7 cellular contexts compared by ENCODE assay signal in the genomic region with DNA sequence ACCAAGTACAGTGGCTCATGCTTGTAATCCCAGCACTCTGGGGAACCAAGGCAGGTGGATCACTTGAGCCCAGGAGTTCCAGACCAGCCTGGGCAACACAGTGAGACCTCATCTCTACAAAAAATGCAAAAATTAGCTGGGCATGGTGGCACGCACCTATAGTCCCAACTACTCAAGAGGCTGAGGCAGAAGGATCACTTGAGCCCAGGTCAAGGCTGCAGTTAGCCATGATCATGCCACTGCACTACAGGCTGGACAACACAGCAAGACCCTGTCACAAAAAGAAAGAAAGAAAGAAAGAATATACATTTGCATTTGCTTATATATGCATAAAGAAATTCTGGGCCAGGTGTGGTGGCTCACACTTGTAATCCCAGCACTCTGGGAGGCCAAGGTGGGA. TPM values are rescaled to one million over a fixed set of nuclear protein-coding genes. Genes with fewer than 3 reads are reported as not detected.
DNase-seq lines count a peak whose midpoint lies in the region; ATAC-seq and TF ChIP-seq lines count a peak whose summit lies in the region.
"Not testable (repeated sequence)": the region's sequence is repeated elsewhere in the genome, so short reads cannot be mapped to it uniquely, and the experiment has no call there.

No MANE protein-coding gene starts in this region.

- peak overlapping the region; percentile 52; the same call in 1 of the 2 replicates for H3K14ac ChIP-seq in IMR-90 (replicated peaks; ENCODE audit: low read depth, low read length)

- peak overlapping the region; percentile 36 for H3K27ac Mint-ChIP-seq in chondrocyte (ENCODE audit: unreplicated experiment)
- peak overlapping the region; percentile 68 for H3K27ac Mint-ChIP-seq in nephron progenitor cell
- H3K27ac Mint-ChIP-seq in type B pancreatic cell, result peak overlapping the region; percentile 46

- not testable (repeated sequence) for DNase-seq in IMR-90; chondrocyte (ENCODE audit: low spot score); cardiac muscle cell (ENCODE audit: low read depth in 1 of 2, low spot score in 1 of 2); nephron progenitor cell; type B pancreatic cell (ENCODE audit: extremely low spot score, unreplicated experiment)
- peak; percentile 13 for DNase-seq in activated CD8-positive, alpha-beta memory T cell treated with anti-CD3 and anti-CD28 coated beads for 24 hours
- DNase-seq in islet precursor cell, result peak; percentile 4

- H2AK5ac ChIP-seq in IMR-90 (ENCODE audit: low read depth, low read length), result peak overlapping the region; percentile 30; the same call in 1 of the 2 replicates

- H3K27ac ChIP-seq in IMR-90 (ENCODE audit: insufficient read depth, low read length), result not testable (repeated sequence)
- H3K27ac ChIP-seq in cardiac muscle cell, result peak overlapping the region; percentile 99

- POLR2A ChIA-PET in IMR-90 (lab: Charles Lee; ENCODE audit: unreplicated experiment), result not testable (repeated sequence)

- not testable (repeated sequence) for H4K8ac ChIP-seq in IMR-90 (ENCODE audit: low read depth in 2 of 2, low read length in 2 of 2)

- H3K56ac ChIP-seq in IMR-90 (ENCODE audit: extremely low read depth, insufficient read depth, low read length), result not testable (repeated sequence)

- not testable (repeated sequence) for H2BK15ac ChIP-seq in IMR-90 (ENCODE audit: low read depth, low read length)

- H4K91ac ChIP-seq in IMR-90 (ENCODE audit: insufficient read depth, low read depth, low read length), result 0 out of 2 replicates have a peak overlapping the region, but pooled peaks have one; percentile 27

- peak overlapping the region; percentile 70; the same call in 1 of the 2 replicates for H4K5ac ChIP-seq in IMR-90 (ENCODE audit: low read depth, low read length)

- TF ChIP-seq RAD21 in IMR-90 (IDR thresholded peaks at IDR 0.05; ENCODE audit: low read length), result not testable (repeated sequence)

- peak overlapping the region; percentile 37; the same call in 1 of the 2 replicates for H3K18ac ChIP-seq in IMR-90 (ENCODE audit: low read depth, low read length)

- H2AFZ ChIP-seq in IMR-90 (replicated peaks; ENCODE audit: low read length, poor library complexity), result not testable (repeated sequence)

- not testable (repeated sequence) for H3K27me3 ChIP-seq in IMR-90 (ENCODE audit: control insufficient read depth, insufficient read depth, low read length); cardiac muscle cell

- TF ChIP-seq POLR2A in IMR-90 (IDR thresholded peaks at IDR 0.05; ENCODE audit: low read depth, low read length), result not testable (repeated sequence)

- no CpG with 5 or more reads among the region's 1 CpG for WGBS in IMR-90 (ENCODE audit: extremely low coverage in 2 of 2, insufficient read length in 1 of 2), 2 experiments

- in situ Hi-C loops in IMR-90 (cut with MboI; ENCODE audit: low sequenced_read_pairs), result not testable (repeated sequence)

- CTCF ChIA-PET in IMR-90 (lab: Yijun Ruan, JAX), result not testable (repeated sequence)

- TF ChIP-seq CTCF in IMR-90 (conservative IDR thresholded peaks at IDR 0.05; ENCODE audit: low read depth, low read length); chondrocyte (IDR thresholded peaks at IDR 0.05); cardiac muscle cell (IDR thresholded peaks at IDR 0.05; ENCODE audit: low read depth, low read length); nephron progenitor cell (IDR thresholded peaks at IDR 0.05); type B pancreatic cell (conservative IDR thresholded peaks at IDR 0.05): not testable (repeated sequence)

- ATAC-seq in IMR-90 (ENCODE audit: low read depth), result not testable (repeated sequence)

- not testable (repeated sequence) for H3K9ac ChIP-seq in IMR-90 (ENCODE audit: low read depth, low read length)

- H2BK5ac ChIP-seq in IMR-90 (ENCODE audit: low read depth, low read length, poor library complexity, severe bottlenecking), result peak overlapping the region; percentile 46

- dilution Hi-C loops in IMR-90 (cut with HindIII; ENCODE audit: low sequenced_read_pairs, unreplicated experiment), result not testable (repeated sequence)

- H3K9me1 ChIP-seq in IMR-90 (ENCODE audit: insufficient read depth, low read length), result peaks cover 16% of the 10 kb centered on the region; the same call in 1 of the 2 replicates

- peak overlapping the region; percentile 61; the same call in 1 of the 2 replicates for H2BK120ac ChIP-seq in IMR-90 (ENCODE audit: low read depth, low read length)

- not testable (repeated sequence) for H3K4me3 Mint-ChIP-seq in chondrocyte (ENCODE audit: unreplicated experiment); nephron progenitor cell; type B pancreatic cell

- H3K4me1 Mint-ChIP-seq in chondrocyte (ENCODE audit: low read depth), result peaks cover 27% of the 10 kb centered on the region
- H3K4me1 Mint-ChIP-seq in nephron progenitor cell, result peaks cover 64% of the 10 kb centered on the region
- H3K4me1 Mint-ChIP-seq in type B pancreatic cell (ENCODE audit: unreplicated experiment), result peaks cover 32% of the 10 kb centered on the region

- H3K4me2 ChIP-seq in IMR-90 (ENCODE audit: low read depth, low read length), result not testable (repeated sequence)

- peak overlapping the region; percentile 52; the same call in 1 of the 2 replicates for H3K4ac ChIP-seq in IMR-90 (ENCODE audit: low read depth, low read length)

- not testable (repeated sequence) for H3K36me3 ChIP-seq in IMR-90 (ENCODE audit: control insufficient read depth, insufficient read depth, low read length); cardiac muscle cell

- H3K9me3 Mint-ChIP-seq in chondrocyte (ENCODE audit: low read depth); nephron progenitor cell; type B pancreatic cell: not testable (repeated sequence)

- not testable (repeated sequence) for H3K27me3 Mint-ChIP-seq in chondrocyte (ENCODE audit: low read depth); nephron progenitor cell (ENCODE audit: low read depth, poor library complexity); type B pancreatic cell

- H3K79me1 ChIP-seq in IMR-90 (ENCODE audit: low read depth in 1 of 2, low read length in 2 of 2), result peaks cover 0 to 14% of the 10 kb centered on the region in 2 experiments; a peak in 2 of 4 replicates

- not testable (repeated sequence) for BruUV-seq in IMR-90 (replicated peaks; lab: Mats Ljungman, UMichigan)

- H2BK20ac ChIP-seq in IMR-90 (ENCODE audit: low read depth, low read length), result not testable (repeated sequence)

- intact Hi-C loops in IMR-90 (cut with micrococcal nuclease), result not testable (repeated sequence)

- H3K4me3 ChIP-seq in IMR-90 (ENCODE audit: insufficient read depth, low read depth, low read length); cardiac muscle cell: not testable (repeated sequence)

- H3K4me1 ChIP-seq in IMR-90 (ENCODE audit: control insufficient read depth, insufficient read depth, low read length), result peaks cover 13% of the 10 kb centered on the region
- H3K4me1 ChIP-seq in cardiac muscle cell (ENCODE audit: low read depth), result peaks cover 33% of the 10 kb centered on the region

- not testable (repeated sequence) for H3K36me3 Mint-ChIP-seq in chondrocyte (ENCODE audit: low read depth)
- H3K36me3 Mint-ChIP-seq in nephron progenitor cell (ENCODE audit: low read depth) (peaks cover 15% of the 10 kb centered on the region), type B pancreatic cell (peaks cover 16% of the 10 kb centered on the region)

- H2AK9ac ChIP-seq in IMR-90 (replicated peaks; ENCODE audit: low read depth, low read length, poor library complexity), result not testable (repeated sequence)

- H4K20me1 ChIP-seq in IMR-90 (ENCODE audit: insufficient read depth, low read length), result not testable (repeated sequence)

- not testable (repeated sequence) for H3K9me3 ChIP-seq in IMR-90 (ENCODE audit: control insufficient read depth, insufficient read depth, low read length); cardiac muscle cell (ENCODE audit: low read depth)

- H3K23ac ChIP-seq in IMR-90 (ENCODE audit: low read depth, low read length), result not testable (repeated sequence)

RNA-seq across cellular contexts. Expression of gene TRANK1, which starts 13.4 kb away (rescaled TPM):
- total RNA-seq in IMR-90 (2012; rRNA removed) (8.9 and 12.7 TPM in 2 replicates), chondrocyte (16.3 to 21.6 TPM (median 18.5 TPM) in 3 replicates), cardiac muscle cell (4.4 and 8.2 TPM in 2 replicates), type B pancreatic cell (ENCODE audit: low replicate concordance) (8.6 and 18.0 TPM in 2 replicates)
- polyA plus RNA-seq in IMR-90 (2012; rRNA removed) (5.1 and 7.9 TPM in 2 replicates), cardiac muscle cell (1.9 and 4.4 TPM in 2 replicates)
- polyA plus RNA-seq in IMR-90 (2012; cell fraction: cytosol; rRNA removed), result 2.3 and 4.8 TPM in 2 replicates
- 28.9 and 84.8 TPM in 2 replicates for polyA plus RNA-seq in IMR-90 (2012; cell fraction: nucleus; rRNA removed; ENCODE audit: low replicate concordance)
